In the genomic region with DNA sequence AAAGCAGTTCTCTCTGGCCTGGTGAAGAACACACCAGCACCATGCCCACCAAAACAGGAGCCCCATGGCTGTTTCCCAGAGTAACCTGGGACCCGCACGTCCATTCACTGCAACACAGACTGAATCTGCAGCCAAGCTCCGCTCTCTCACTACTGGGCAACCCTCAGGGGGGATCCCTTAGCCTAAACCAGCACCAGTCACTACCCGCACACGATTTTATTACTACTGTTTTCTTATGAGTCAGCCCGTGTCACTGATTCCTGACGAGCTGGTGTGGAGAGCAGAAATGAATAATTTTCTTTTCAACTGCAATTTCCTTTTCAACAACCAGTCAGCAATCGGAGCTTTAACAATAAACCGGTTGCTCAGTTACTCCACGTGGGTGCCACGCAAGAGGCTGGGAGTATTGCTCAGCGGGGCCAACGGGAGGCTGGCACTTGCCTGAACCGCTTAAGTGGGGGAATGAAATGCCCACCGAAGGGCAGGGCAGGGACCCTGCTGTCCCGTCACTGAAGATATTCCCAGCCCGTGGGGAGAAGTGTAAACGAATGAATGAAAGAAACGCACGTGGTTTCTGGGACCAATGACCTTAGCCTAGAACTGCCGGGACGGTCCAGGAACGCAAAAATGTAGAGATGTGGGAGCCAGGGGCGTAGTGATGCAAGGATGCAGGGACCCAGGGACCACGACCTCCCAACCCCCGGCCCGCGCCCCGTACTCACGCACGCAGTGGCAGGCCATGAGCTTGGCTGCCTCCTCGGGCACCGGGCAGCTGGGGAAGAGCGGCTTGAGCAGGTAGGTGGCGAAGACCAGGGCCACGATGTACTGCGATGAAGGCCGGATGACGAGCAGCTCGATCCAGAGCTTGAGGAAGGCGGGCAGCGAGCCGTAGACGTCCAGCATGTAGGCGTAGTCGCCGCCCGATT, we compare ENCODE assay signal across 1 cellular context.
TF ChIP-seq lines count a peak whose summit lies in the region.

No MANE protein-coding gene starts in this region.

TF ChIP-seq in H1, 55 proteins besides CTCF, POLR2A, EP300 and RAD21:
- TF ChIP-seq SAP30 (IDR thresholded peaks at IDR 0.05; ENCODE audit: insufficient read depth, insufficient replicate concordance, low read length) = peak; percentile 46
